1 cellular context compared by ENCODE assay signal in the genomic region with DNA sequence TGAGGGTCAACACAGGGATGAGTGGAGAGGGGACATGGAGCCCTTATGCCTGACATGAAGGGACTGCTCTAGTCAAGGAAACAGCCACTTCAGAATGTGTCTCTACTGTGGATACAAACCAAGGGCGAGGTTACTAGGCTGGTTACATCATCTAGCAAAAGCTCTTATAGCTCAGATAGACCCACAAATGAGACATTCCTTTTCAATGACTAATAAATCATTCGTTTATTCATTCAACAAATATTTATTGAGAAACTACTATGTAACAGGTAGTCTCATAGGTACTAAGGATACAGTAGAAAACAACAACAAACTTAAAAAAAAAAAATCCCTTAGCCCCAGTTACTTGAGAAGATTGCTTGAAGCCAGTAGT.
TF ChIP-seq lines count a peak whose summit lies in the region.

No MANE protein-coding gene starts in this region.

TF ChIP-seq in HCT116, 20 proteins besides CTCF, POLR2A, EP300 and RAD21 (continued from another document):
- 0 out of 2 replicates have a peak, but pooled peaks have one; percentile 16 for TF ChIP-seq FOSL1 (IDR thresholded peaks at IDR 0.05; ENCODE audit: low read depth)
- no peak for TF ChIP-seq SP1 (IDR thresholded peaks at IDR 0.05; ENCODE audit: low read depth)
- TF ChIP-seq EGR1 (IDR thresholded peaks at IDR 0.05; ENCODE audit: low read depth), result no peak
- 0 out of 2 replicates have a peak, but pooled peaks have one; percentile 21 for TF ChIP-seq JUND (IDR thresholded peaks at IDR 0.05)
